In the genomic region with DNA sequence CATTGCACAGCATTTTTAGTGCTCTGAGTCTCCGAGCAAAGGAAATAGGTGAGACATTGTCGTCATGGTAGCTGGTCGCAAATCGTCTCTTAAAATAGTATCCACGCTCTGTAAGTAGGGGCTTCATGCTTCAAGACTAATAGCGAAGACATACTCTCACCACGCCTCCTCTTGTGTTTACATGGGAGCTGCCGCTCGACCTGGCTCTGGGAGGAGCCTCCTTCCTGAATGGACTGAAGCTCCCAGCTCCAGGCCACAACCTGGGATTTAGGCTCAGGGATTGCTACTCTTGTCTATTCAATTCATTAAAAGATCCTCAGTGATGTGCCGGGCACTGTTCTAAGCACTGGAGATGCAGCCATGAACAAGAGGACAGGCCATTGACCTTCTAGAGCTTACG, we compare ENCODE assay signal across 1 cellular context.
TF ChIP-seq lines count a peak whose summit lies in the region.

No MANE protein-coding gene starts in this region.

TF ChIP-seq in H1, 55 proteins besides CTCF, POLR2A, EP300 and RAD21:
- TF ChIP-seq RXRA (IDR thresholded peaks at IDR 0.05; ENCODE audit: insufficient read depth, low read depth, low read length) (no peak), SP2 (IDR thresholded peaks at IDR 0.05; ENCODE audit: low read length) (no peak), POU5F1 (IDR thresholded peaks at IDR 0.05; ENCODE audit: low read depth, low read length) (no peak), CBX8 (IDR thresholded peaks at IDR 0.05; ENCODE audit: borderline replicate concordance, low read depth, low read length) (no peak)
